ENCODE assay signal across 8 cellular contexts in genomic region chrX:87664381-87664780, GRCh38.
DNase-seq lines count a peak whose midpoint lies in the region; ATAC-seq and TF ChIP-seq lines count a peak whose summit lies in the region.

No MANE protein-coding gene starts in this region.

- DNase-seq in HT-29 (ENCODE audit: low spot score): peak; percentile 74
- peak; percentile 36 for DNase-seq in kidney tubule cell (ENCODE audit: low spot score)
- no peak for DNase-seq in stimulated activated CD4-positive, alpha-beta T cell treated with anti-CD3 and anti-CD28 coated beads, Interleukin-4, amount 100 ng/mL, for 24 hours
- no peak for DNase-seq in HEK293T (ENCODE audit: extremely low spot score)
- DNase-seq in mucosa of descending colon: no peak

- no peaks in the 10 kb centered on the region for H3K9me3 ChIP-seq in mucosa of descending colon

- H3K36me3 ChIP-seq in mucosa of descending colon (ENCODE audit: low read depth): no peaks in the 10 kb centered on the region

- POLR2A ChIA-PET in HEK293T (lab: Yijun Ruan, JAX): no interaction called here

- no peaks in the 10 kb centered on the region for H3K4me1 ChIP-seq in mucosa of descending colon (ENCODE audit: low read depth)

- H3K4me3 ChIP-seq in mucosa of descending colon: no peak overlapping the region

- no peak for ATAC-seq in GM19452 (IDR thresholded peaks at IDR 0.05; ENCODE audit: unreplicated experiment)
- no peak for ATAC-seq in mucosa of descending colon

- peak; percentile 54 for TF ChIP-seq CTCF in C4-2B (conservative IDR thresholded peaks at IDR 0.05)
- peak; percentile 63 for TF ChIP-seq CTCF in VCaP (conservative IDR thresholded peaks at IDR 0.05)
- no peak for TF ChIP-seq CTCF in mucosa of descending colon (IDR thresholded peaks at IDR 0.05)

- H3K27ac ChIP-seq in C4-2B (no peak overlapping the region), VCaP (no peak overlapping the region)

- CTCF ChIA-PET in HEK293T (lab: Yijun Ruan, JAX): no interaction called here

- intact Hi-C loops in mucosa of descending colon (cut with DNase I, micrococcal nuclease): loop anchor here in 1 of 2 donors (10.0 kb wide), 1 partner anchor 320 kb away; no protein-coding TSS in a partner anchor

TF ChIP-seq in HEK293T, 16 proteins besides CTCF, POLR2A, EP300 and RAD21:
- TF ChIP-seq PKNOX1 (IDR thresholded peaks at IDR 0.05): no peak
- no peak for TF ChIP-seq FOXA1 (IDR thresholded peaks at IDR 0.05)
- TF ChIP-seq FOXM1 (IDR thresholded peaks at IDR 0.05; ENCODE audit: borderline replicate concordance): no peak
- TF ChIP-seq BHLHE40 (IDR thresholded peaks at IDR 0.05; ENCODE audit: borderline replicate concordance): no peak
- no peak for TF ChIP-seq SUZ12 (IDR thresholded peaks at IDR 0.05)
- no peak for TF ChIP-seq TARDBP (IDR thresholded peaks at IDR 0.05)
- no peak for TF ChIP-seq FOXK2 (IDR thresholded peaks at IDR 0.05)
- TF ChIP-seq SP1 (IDR thresholded peaks at IDR 0.05): no peak
- TF ChIP-seq ZNF384 (IDR thresholded peaks at IDR 0.05): no peak
- TF ChIP-seq NFRKB (IDR thresholded peaks at IDR 0.05): no peak
- no peak for TF ChIP-seq LEF1 (IDR thresholded peaks at IDR 0.05; ENCODE audit: borderline replicate concordance)
- TF ChIP-seq HDGF (IDR thresholded peaks at IDR 0.05; ENCODE audit: borderline replicate concordance): no peak
- no peak for TF ChIP-seq ELF4 (IDR thresholded peaks at IDR 0.05)
- no peak for TF ChIP-seq CTBP1 (IDR thresholded peaks at IDR 0.05; ENCODE audit: borderline replicate concordance)
- no peak for TF ChIP-seq L3MBTL2 (conservative IDR thresholded peaks at IDR 0.05)
- TF ChIP-seq ARNT (IDR thresholded peaks at IDR 0.05): no peak

Comparison
In these comparisons a context has a peak if more than half of its experiments do, and no peak if none do; other contexts are left out.
1. DNase-seq: peak in HT-29 (single experiment) and kidney tubule cell (single experiment); none in stimulated activated CD4-positive, alpha-beta T cell treated with anti-CD3 and anti-CD28 coated beads, Interleukin-4, amount 100 ng/mL, for 24 hours (single experiment), HEK293T (single experiment) and mucosa of descending colon (0 of 3).